Comparison of ENCODE assay signal across 8 cellular contexts in genomic region chr15:93088981-93089854, GRCh38. TPM values are rescaled to one million over a fixed set of nuclear protein-coding genes. Genes with fewer than 3 reads are reported as not detected.
DNase-seq lines count a peak whose midpoint lies in the region; ATAC-seq and TF ChIP-seq lines count a peak whose summit lies in the region.

Gene RGMA, minus strand, starts transcription at chr15:93089211. Its CDS starts 279 bp downstream, at chr15:93088932.

- H3K27ac ChIP-seq in subcutaneous abdominal adipose tissue (ENCODE audit: low read depth, low read length) = no peak within 1 kb of the TSS

- intact Hi-C loops in Calu3 (cut with micrococcal nuclease; ENCODE audit: unreplicated experiment) (loop anchor here (5.0 to 10.0 kb wide), 4 partner anchors 88 to 526 kb away; no protein-coding TSS in a partner anchor), MCF 10A (cut with micrococcal nuclease) (loop anchor here (1.0 to 5.0 kb wide), 5 partner anchors 58 to 1031 kb away; no protein-coding TSS in a partner anchor)

- H3K36me3 Mint-ChIP-seq in Calu3 (ENCODE audit: insufficient read depth, unreplicated experiment) (no peaks in the 10 kb centered on the region), MCF 10A (ENCODE audit: insufficient read depth, unreplicated experiment) (no peaks in the 10 kb centered on the region)

- H3K4me1 ChIP-seq in subcutaneous abdominal adipose tissue (ENCODE audit: control insufficient read depth in 5 of 5, insufficient read depth in 5 of 5, low read length in 5 of 5) = peaks cover 3 to 44% (median 42%) of the 10 kb centered on the region in 5 donors

- ATAC-seq in left lobe of liver (peak; percentile 43), HG03095 (IDR thresholded peaks at IDR 0.05; ENCODE audit: unreplicated experiment) (no peak)

- H3K9me3 Mint-ChIP-seq in Calu3 (ENCODE audit: low read depth, unreplicated experiment) (no peaks in the 10 kb centered on the region), MCF 10A (ENCODE audit: unreplicated experiment) (no peaks in the 10 kb centered on the region)

- POLR2A ChIA-PET in MCF 10A (lab: Yijun Ruan, JAX) = interaction anchor here (0.6 to 1.9 kb wide), 4 partner anchors 15 to 1030 kb away, joined by 3 to 5 read pairs (median 5); no protein-coding TSS in a partner anchor

- peaks cover 66% of the 10 kb centered on the region for H3K27me3 Mint-ChIP-seq in Calu3 (ENCODE audit: unreplicated experiment)
- peaks cover 23% of the 10 kb centered on the region for H3K27me3 Mint-ChIP-seq in MCF 10A (ENCODE audit: insufficient read depth, unreplicated experiment)

- no TSS peak for BruUV-seq in Calu3 (replicated peaks; lab: Mats Ljungman, UMichigan)
- no TSS peak for BruUV-seq in MCF 10A (replicated peaks; lab: Mats Ljungman, UMichigan)

- H3K4me3 ChIP-seq in subcutaneous abdominal adipose tissue (ENCODE audit: low read depth in 1 of 5, low read length in 5 of 5) = peak within 1 kb of the TSS; percentile 51 to 69 (median 68)

- peaks cover 16% of the 10 kb centered on the region for H3K4me1 Mint-ChIP-seq in Calu3 (ENCODE audit: low read depth, unreplicated experiment)
- no peaks in the 10 kb centered on the region for H3K4me1 Mint-ChIP-seq in MCF 10A (ENCODE audit: insufficient read depth, unreplicated experiment)

- H3K27me3 ChIP-seq in subcutaneous abdominal adipose tissue (ENCODE audit: control insufficient read depth in 5 of 5, insufficient read depth in 4 of 5, low read length in 5 of 5) = peaks cover 0 to 14% (median 4%) of the 10 kb centered on the region in 5 donors

- peak within 1 kb of the TSS in 2 of 5 donors; percentile 20 to 32 for H3K9ac ChIP-seq in subcutaneous abdominal adipose tissue (ENCODE audit: low read length in 5 of 5)

- DNase-seq in Calu3 (peak; percentile 26), MCF 10A (ENCODE audit: unreplicated experiment) (no peak), left lobe of liver (ENCODE audit: low spot score) (no peak), NCI-H1694 treated with DMSO at 0.1 percent for 48 hours (lab: John Stamatoyannopoulos, UW) (no peak), NOMO-1 treated with dmso at 0.1 percent for 144 hours (lab: John Stamatoyannopoulos, UW; ENCODE audit: unreplicated experiment) (no peak)

- H3K4me3 Mint-ChIP-seq in Calu3 (ENCODE audit: low read depth, unreplicated experiment) = peak within 1 kb of the TSS; percentile 62
- H3K4me3 Mint-ChIP-seq in MCF 10A (ENCODE audit: unreplicated experiment) = peak within 1 kb of the TSS; percentile 69

- CTCF ChIA-PET in Calu3 (lab: Charles Lee) = interaction anchor here (0.9 to 2.4 kb wide), 6 partner anchors 12 to 1030 kb away, joined by 3 to 55 read pairs (median 8); no protein-coding TSS in a partner anchor
- CTCF ChIA-PET in MCF 10A (lab: Yijun Ruan, JAX) = interaction anchor here (0.6 to 3.6 kb wide), 21 partner anchors 11 to 1254 kb away, joined by 3 to 65 read pairs (median 6); no protein-coding TSS in a partner anchor

- TF ChIP-seq CTCF in Calu3 (IDR thresholded peaks at IDR 0.05; ENCODE audit: unreplicated experiment) = no peak
- TF ChIP-seq CTCF in MCF 10A (IDR thresholded peaks at IDR 0.05; ENCODE audit: unreplicated experiment) = no peak

- no peaks in the 10 kb centered on the region for H3K9me3 ChIP-seq in subcutaneous abdominal adipose tissue (ENCODE audit: control insufficient read depth in 5 of 5, low read length in 5 of 5)

- H3K27ac Mint-ChIP-seq in Calu3 (ENCODE audit: unreplicated experiment) (no peak within 1 kb of the TSS), MCF 10A (ENCODE audit: low read depth, unreplicated experiment) (no peak within 1 kb of the TSS)

- no peak for TF ChIP-seq EP300 in Ishikawa (IDR thresholded peaks at IDR 0.05; ENCODE audit: borderline replicate concordance)

- no peaks in the 10 kb centered on the region for H3K36me3 ChIP-seq in subcutaneous abdominal adipose tissue (ENCODE audit: control insufficient read depth in 5 of 5, insufficient read depth in 5 of 5, low read length in 5 of 5)

- no peak for TF ChIP-seq RAD21 in Ishikawa (IDR thresholded peaks at IDR 0.05; ENCODE audit: low read depth)

TF ChIP-seq in Ishikawa, 13 proteins besides CTCF, POLR2A, EP300 and RAD21:
- TF ChIP-seq REST (IDR thresholded peaks at IDR 0.05; ENCODE audit: low read depth) (no peak), ZBTB7A (IDR thresholded peaks at IDR 0.05; ENCODE audit: low read depth) (peak; percentile 18; the same call in 1 of the 2 replicates)

RNA-seq across cellular contexts. Expression of gene RGMA, which starts in this region (rescaled TPM):
- 0.73 and 0.78 TPM in 2 replicates for total RNA-seq in Calu3 (2022)
- 0.37 and 0.51 TPM in 2 replicates for total RNA-seq in MCF 10A (2022)
- total RNA-seq in left lobe of liver = 0.33 TPM

Comparison
In these comparisons a context has a peak if more than half of its experiments do, and no peak if none do; other contexts are left out.
1. Peak in DNase-seq in Calu3; RNA of the gene not detected or under 1 TPM.
2. Peak in ATAC-seq in left lobe of liver; RNA of the gene not detected or under 1 TPM.